In the genomic region with DNA sequence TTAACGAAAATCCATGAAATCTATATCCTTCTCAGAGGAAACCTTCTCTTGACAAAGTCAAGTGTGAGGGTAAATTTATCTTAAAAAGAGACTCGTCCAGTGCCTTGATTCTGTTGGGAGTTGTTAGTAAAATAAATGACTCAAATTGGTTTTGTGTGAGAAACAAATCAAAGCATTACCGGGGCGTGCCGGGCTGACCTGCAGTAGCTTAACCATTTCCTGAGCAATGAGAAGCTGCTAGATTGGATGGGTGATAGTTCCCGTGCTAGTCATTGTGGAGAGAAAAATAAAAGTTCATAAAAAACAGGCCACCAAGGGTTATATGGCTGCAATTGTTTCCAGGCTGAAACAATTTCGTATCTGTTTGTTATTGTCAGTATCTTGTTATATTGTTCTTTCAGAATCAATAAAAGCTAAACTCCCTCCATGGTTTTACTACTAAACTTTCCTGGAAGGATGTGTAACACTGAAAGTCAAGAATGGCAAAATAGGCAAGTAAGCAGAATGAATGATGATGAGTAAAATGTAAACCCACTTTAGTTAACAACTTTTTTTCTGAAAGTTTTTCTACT, we compare ENCODE assay signal across 9 cellular contexts.
DNase-seq lines count a peak whose midpoint lies in the region; ATAC-seq, FAIRE-seq and TF ChIP-seq lines count a peak whose summit lies in the region.
"Had no signal": no experiment of that assay in that cellular context is flagged by ENCODE, and none has a peak within 500 bp of the region (broad histone marks: within the 10 kb centered on the region; RNA-seq: fewer than 3 reads in every experiment).

No MANE protein-coding gene starts in this region.

- H3K9me3 ChIP-seq in HCT116 (ENCODE audit: control insufficient read depth in 1 of 2, insufficient read depth in 1 of 2, low read depth in 1 of 2, low read length in 2 of 2) = no peaks in the 10 kb centered on the region
- no peaks in the 10 kb centered on the region for H3K9me3 ChIP-seq in skeletal muscle tissue (ENCODE audit: control insufficient read depth in 3 of 3, low read length in 3 of 3)

- intact Hi-C loops in HCT116 (cut with micrococcal nuclease) = no loop called here

- DNase-seq in HCT116 (ENCODE audit: low read depth, low spot score) (no peak), RPMI7951 (ENCODE audit: low read depth) (peak; percentile 82), epithelial cell of proximal tubule (ENCODE audit: low read depth) (peak; percentile 30), G401 (ENCODE audit: low spot score) (no peak), GM19239 (ENCODE audit: insufficient read length, low spot score) (no peak)

- no peak for TF ChIP-seq CTCF in HCT116 (IDR thresholded peaks at IDR 0.05 in 2 of 3, conservative IDR thresholded peaks at IDR 0.05 in 1 of 3; ENCODE audit: borderline replicate concordance in 1 of 3, insufficient read depth in 1 of 3, low read depth in 2 of 3, low read length in 2 of 3)
- TF ChIP-seq CTCF in epithelial cell of proximal tubule (conservative IDR thresholded peaks at IDR 0.05; ENCODE audit: low read depth, low read length) = no peak

- in situ Hi-C loops in G401 (cut with HindIII; ENCODE audit: low sequenced_read_pairs) = no loop called here

- no peak for TF ChIP-seq RAD21 in HCT116 (IDR thresholded peaks at IDR 0.05; ENCODE audit: low read depth)

- no peak for TF ChIP-seq POLR2A in HCT116 (IDR thresholded peaks at IDR 0.05; ENCODE audit: borderline replicate concordance, extremely low read depth, insufficient read depth, insufficient read length)

- FAIRE-seq in GM19239 (lab: Jason Lieb, UNC) = no peak
- FAIRE-seq: colon had no signal

- no peaks in the 10 kb centered on the region for H4K20me1 ChIP-seq in HCT116 (ENCODE audit: insufficient read depth)

- H3K27me3 ChIP-seq in HCT116 (ENCODE audit: insufficient read depth, low read length) = no peaks in the 10 kb centered on the region
- H3K27me3 ChIP-seq in skeletal muscle tissue (ENCODE audit: control insufficient read depth in 3 of 3, insufficient read depth in 3 of 3, low read length in 3 of 3) = no peaks in the 10 kb centered on the region

- H3K27ac ChIP-seq in HCT116 (ENCODE audit: low read depth, low read length) = no peak overlapping the region
- peak overlapping the region; percentile 32 for H3K27ac ChIP-seq in skeletal muscle tissue (ENCODE audit: low read depth, low read length)
- H3K27ac ChIP-seq: HL-60 had no signal

- H3K4me1 ChIP-seq in HCT116 (ENCODE audit: control insufficient read depth in 1 of 2, insufficient read depth in 2 of 2, low read length in 2 of 2) (peaks cover 13 to 24% of the 10 kb centered on the region in 2 experiments; a peak in 3 of 4 replicates), skeletal muscle tissue (ENCODE audit: control insufficient read depth in 3 of 3, insufficient read depth in 3 of 3, low read length in 3 of 3) (peaks cover 0 to 3% (median 0%) of the 10 kb centered on the region in 3 donors)

- H3K9ac ChIP-seq in HCT116 (ENCODE audit: low read length) (no peak overlapping the region), skeletal muscle tissue (ENCODE audit: low read depth in 1 of 3, low read length in 3 of 3) (no peak overlapping the region)

- H3K9me2 ChIP-seq in HCT116 (ENCODE audit: insufficient read depth) = no peaks in the 10 kb centered on the region

- ATAC-seq in HCT116 (peak; percentile 71), HG02852 (IDR thresholded peaks at IDR 0.05; ENCODE audit: unreplicated experiment) (no peak)

- H3K79me2 ChIP-seq in HCT116 (ENCODE audit: insufficient read depth, low read length) = no peaks in the 10 kb centered on the region

- H3K4me3 ChIP-seq in HCT116 (replicated peaks in 1 of 2; ENCODE audit: low read depth in 1 of 2, low read length in 2 of 2) = peak overlapping the region; percentile 14 to 40; a peak in 2 of 4 replicates
- no peak overlapping the region for H3K4me3 ChIP-seq in epithelial cell of proximal tubule (ENCODE audit: low read depth, low read length)
- no peak overlapping the region for H3K4me3 ChIP-seq in skeletal muscle tissue (ENCODE audit: low read length in 3 of 3)

- RAD21 ChIA-PET in HCT116 (lab: Charles Lee; ENCODE audit: low non-redundant PET in 1 of 2, low total read pairs in 2 of 2, uncharacterized antibody in 2 of 2, unreplicated experiment in 2 of 2) = interaction anchor here (1.0 to 1.6 kb wide), 2 partner anchors 29 kb away, joined by 3 to 5 read pairs; no protein-coding TSS in a partner anchor

- no TSS peak for BruUV-seq in HCT116 (replicated peaks; lab: Mats Ljungman, UMichigan)

- H3K4me2 ChIP-seq in HCT116 (ENCODE audit: low read length) = peak overlapping the region; percentile 62

- CTCF ChIA-PET in HCT116 (lab: Charles Lee) = interaction anchor here (0.7 to 1.5 kb wide), 3 partner anchors 9 to 456 kb away, joined by 3 to 12 read pairs (median 3); no protein-coding TSS in a partner anchor

- H2AFZ ChIP-seq in HCT116 (ENCODE audit: low read depth, low read length, poor library complexity, severe bottlenecking) = peak overlapping the region; percentile 69

- H3K36me3 ChIP-seq in HCT116 (ENCODE audit: control insufficient read depth in 1 of 2, insufficient read depth in 2 of 2, low read length in 2 of 2) (no peaks in the 10 kb centered on the region), skeletal muscle tissue (ENCODE audit: control insufficient read depth in 3 of 3, insufficient read depth in 3 of 3, low read length in 3 of 3) (no peaks in the 10 kb centered on the region)

- POLR2A ChIA-PET in HCT116 (lab: Charles Lee) = interaction anchor here (1.4 kb wide), 1 partner anchor 30 kb away, joined by 4 read pairs; no protein-coding TSS in a partner anchor

TF ChIP-seq in HCT116, 20 proteins besides CTCF, POLR2A, EP300 and RAD21:
- TF ChIP-seq EZH2 (IDR thresholded peaks at IDR 0.05) = no peak
- TF ChIP-seq, protein P1, sequence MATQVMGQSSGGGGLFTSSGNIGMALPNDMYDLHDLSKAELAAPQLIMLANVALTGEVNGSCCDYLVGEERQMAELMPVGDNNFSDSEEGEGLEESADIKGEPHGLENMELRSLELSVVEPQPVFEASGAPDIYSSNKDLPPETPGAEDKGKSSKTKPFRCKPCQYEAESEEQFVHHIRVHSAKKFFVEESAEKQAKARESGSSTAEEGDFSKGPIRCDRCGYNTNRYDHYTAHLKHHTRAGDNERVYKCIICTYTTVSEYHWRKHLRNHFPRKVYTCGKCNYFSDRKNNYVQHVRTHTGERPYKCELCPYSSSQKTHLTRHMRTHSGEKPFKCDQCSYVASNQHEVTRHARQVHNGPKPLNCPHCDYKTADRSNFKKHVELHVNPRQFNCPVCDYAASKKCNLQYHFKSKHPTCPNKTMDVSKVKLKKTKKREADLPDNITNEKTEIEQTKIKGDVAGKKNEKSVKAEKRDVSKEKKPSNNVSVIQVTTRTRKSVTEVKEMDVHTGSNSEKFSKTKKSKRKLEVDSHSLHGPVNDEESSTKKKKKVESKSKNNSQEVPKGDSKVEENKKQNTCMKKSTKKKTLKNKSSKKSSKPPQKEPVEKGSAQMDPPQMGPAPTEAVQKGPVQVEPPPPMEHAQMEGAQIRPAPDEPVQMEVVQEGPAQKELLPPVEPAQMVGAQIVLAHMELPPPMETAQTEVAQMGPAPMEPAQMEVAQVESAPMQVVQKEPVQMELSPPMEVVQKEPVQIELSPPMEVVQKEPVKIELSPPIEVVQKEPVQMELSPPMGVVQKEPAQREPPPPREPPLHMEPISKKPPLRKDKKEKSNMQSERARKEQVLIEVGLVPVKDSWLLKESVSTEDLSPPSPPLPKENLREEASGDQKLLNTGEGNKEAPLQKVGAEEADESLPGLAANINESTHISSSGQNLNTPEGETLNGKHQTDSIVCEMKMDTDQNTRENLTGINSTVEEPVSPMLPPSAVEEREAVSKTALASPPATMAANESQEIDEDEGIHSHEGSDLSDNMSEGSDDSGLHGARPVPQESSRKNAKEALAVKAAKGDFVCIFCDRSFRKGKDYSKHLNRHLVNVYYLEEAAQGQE (IDR thresholded peaks at IDR 0.05; ENCODE audit: low read depth) = no peak
- TF ChIP-seq, protein P2, sequence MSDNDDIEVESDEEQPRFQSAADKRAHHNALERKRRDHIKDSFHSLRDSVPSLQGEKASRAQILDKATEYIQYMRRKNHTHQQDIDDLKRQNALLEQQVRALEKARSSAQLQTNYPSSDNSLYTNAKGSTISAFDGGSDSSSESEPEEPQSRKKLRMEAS (IDR thresholded peaks at IDR 0.05) = no peak
- TF ChIP-seq, protein P3, sequence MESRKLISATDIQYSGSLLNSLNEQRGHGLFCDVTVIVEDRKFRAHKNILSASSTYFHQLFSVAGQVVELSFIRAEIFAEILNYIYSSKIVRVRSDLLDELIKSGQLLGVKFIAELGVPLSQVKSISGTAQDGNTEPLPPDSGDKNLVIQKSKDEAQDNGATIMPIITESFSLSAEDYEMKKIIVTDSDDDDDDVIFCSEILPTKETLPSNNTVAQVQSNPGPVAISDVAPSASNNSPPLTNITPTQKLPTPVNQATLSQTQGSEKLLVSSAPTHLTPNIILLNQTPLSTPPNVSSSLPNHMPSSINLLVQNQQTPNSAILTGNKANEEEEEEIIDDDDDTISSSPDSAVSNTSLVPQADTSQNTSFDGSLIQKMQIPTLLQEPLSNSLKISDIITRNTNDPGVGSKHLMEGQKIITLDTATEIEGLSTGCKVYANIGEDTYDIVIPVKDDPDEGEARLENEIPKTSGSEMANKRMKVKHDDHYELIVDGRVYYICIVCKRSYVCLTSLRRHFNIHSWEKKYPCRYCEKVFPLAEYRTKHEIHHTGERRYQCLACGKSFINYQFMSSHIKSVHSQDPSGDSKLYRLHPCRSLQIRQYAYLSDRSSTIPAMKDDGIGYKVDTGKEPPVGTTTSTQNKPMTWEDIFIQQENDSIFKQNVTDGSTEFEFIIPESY (IDR thresholded peaks at IDR 0.05; ENCODE audit: extremely low read depth, insufficient replicate concordance, low read length) = no peak
- TF ChIP-seq, protein P4, sequence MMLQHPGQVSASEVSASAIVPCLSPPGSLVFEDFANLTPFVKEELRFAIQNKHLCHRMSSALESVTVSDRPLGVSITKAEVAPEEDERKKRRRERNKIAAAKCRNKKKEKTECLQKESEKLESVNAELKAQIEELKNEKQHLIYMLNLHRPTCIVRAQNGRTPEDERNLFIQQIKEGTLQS (IDR thresholded peaks at IDR 0.05) = no peak
- TF ChIP-seq YY1 (IDR thresholded peaks at IDR 0.05; ENCODE audit: extremely low read depth, insufficient replicate concordance, low read depth, low read length) = no peak
- TF ChIP-seq ZFX (IDR thresholded peaks at IDR 0.05) = no peak

Comparison
In these comparisons a context has a peak if more than half of its experiments do, and no peak if none do; other contexts are left out.
1. DNase-seq: peak in RPMI7951 (single experiment) and epithelial cell of proximal tubule (single experiment); none in HCT116 (single experiment), G401 (single experiment) and GM19239 (single experiment).
2. H3K4me3 ChIP-seq: peak in HCT116 (2 of 2); none in epithelial cell of proximal tubule (single experiment) and skeletal muscle tissue (0 of 3).